In the genomic region with DNA sequence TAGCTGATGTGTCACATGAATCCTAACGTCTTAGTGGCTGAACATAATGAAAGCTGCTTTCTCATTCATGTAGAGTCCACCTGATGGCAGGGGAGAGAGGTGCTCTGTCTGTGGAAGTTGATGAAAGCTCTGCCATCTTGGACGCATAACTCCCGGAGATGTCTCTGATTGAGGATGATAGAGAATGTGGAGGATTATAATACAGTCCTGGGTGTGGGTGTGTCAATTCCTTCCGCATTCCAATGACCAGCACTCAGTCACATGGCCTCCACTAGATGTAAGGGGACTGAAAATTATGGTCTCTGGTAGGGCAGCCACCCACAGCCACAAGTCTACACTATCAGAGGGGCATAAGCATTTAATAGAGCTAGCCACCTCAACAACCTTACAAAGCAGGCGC, we compare ENCODE assay signal across 1 cellular context.
TF ChIP-seq lines count a peak whose summit lies in the region.

No MANE protein-coding gene starts in this region.

TF ChIP-seq in K562, 482 proteins besides CTCF, POLR2A, EP300 and RAD21 (continued from another document):
- TF ChIP-seq, protein P1, sequence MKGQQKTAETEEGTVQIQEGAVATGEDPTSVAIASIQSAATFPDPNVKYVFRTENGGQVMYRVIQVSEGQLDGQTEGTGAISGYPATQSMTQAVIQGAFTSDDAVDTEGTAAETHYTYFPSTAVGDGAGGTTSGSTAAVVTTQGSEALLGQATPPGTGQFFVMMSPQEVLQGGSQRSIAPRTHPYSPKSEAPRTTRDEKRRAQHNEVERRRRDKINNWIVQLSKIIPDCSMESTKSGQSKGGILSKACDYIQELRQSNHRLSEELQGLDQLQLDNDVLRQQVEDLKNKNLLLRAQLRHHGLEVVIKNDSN (CRISPR knock-in tag; IDR thresholded peaks at IDR 0.05), result no peak
- no peak for TF ChIP-seq MAZ (CRISPR knock-in tag; conservative IDR thresholded peaks at IDR 0.05 in 1 of 2, IDR thresholded peaks at IDR 0.05 in 1 of 2)
